8 cellular contexts compared by ENCODE assay signal in the genomic region with DNA sequence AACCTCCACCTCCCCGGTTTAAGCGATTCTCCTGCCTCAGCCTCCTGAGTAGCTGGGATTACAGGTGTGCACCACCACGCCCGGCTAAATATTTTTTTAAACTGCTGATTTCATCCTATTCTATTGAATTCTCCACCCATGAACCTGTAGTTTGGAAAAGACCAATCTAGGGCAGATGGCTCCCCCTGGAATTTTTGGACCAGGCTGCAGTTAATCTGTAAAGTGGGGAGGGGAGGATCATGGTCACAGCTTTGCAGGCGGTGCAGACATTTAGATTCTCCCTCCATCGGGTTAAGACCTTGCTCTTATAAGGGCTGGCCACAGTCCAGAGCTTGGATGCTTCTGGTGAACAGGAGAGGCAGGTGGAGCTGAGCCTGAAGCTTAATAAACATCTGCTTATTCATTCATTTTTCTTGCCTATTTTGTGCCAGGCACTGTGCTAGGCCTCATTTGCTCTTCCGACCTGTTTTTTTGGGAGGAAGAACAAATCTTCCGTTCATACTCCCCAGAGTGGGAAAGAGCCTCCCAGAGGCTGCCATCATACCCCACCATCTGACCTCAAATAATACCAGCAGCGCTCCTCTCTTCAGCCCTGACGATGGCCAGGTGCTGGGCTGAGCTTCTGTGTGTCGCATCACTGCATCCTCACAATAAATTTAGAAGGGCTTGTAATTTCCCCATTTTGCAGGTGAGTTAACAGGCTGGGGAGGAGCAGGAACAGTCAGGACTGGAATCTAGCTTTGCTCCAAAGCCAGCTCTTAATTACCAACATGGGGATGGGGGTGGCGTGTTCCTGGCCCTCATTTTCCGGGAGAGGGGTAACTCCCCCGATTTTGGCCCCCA. TPM values are rescaled to one million over a fixed set of nuclear protein-coding genes. Genes with fewer than 3 reads are reported as not detected.
DNase-seq lines count a peak whose midpoint lies in the region; ATAC-seq, FAIRE-seq and TF ChIP-seq lines count a peak whose summit lies in the region.

No MANE protein-coding gene starts in this region.

- POLR2A ChIA-PET in AG04450 (lab: Yijun Ruan, JAX): interaction anchor here (0.8 to 1.0 kb wide), 2 partner anchors 11 to 12 kb away, joined by 3 read pairs; no protein-coding TSS in a partner anchor

- no peak for FAIRE-seq in astrocyte (lab: Jason Lieb, UNC)

- H3K4me3 ChIP-seq in AG04450 (ENCODE audit: low read depth, low read length) (peak overlapping the region; percentile 79), H7 (ENCODE audit: insufficient read depth, low read depth, low read length) (peak overlapping the region; percentile 81), astrocyte (ENCODE audit: insufficient read depth, low read depth, low read length) (peak overlapping the region; percentile 75), mesodermal cell (ENCODE audit: extremely low read depth, insufficient read depth, low read length, poor library complexity, severe bottlenecking) (peak overlapping the region; percentile 70)

- no peak for ATAC-seq in HG03095 (IDR thresholded peaks at IDR 0.05; ENCODE audit: unreplicated experiment)

- peaks cover 20% of the 10 kb centered on the region for H4K20me1 ChIP-seq in astrocyte (ENCODE audit: insufficient read depth, low read length)

- DNase-seq in AG04450 (ENCODE audit: low read depth, low spot score) (no peak), H7 (peak; percentile 66), astrocyte (ENCODE audit: low read depth) (no peak), GM10266 (ENCODE audit: extremely low spot score) (no peak), GM19240 (ENCODE audit: insufficient read length, low spot score) (no peak), iPS-NIHi7 (ENCODE audit: extremely low spot score) (no peak)

- H3K27me3 ChIP-seq in AG04450 (ENCODE audit: control insufficient read depth, insufficient read depth, low read length): no peaks in the 10 kb centered on the region
- H3K27me3 ChIP-seq in H7 (ENCODE audit: control insufficient read depth, insufficient read depth, low read length): no peaks in the 10 kb centered on the region
- H3K27me3 ChIP-seq in astrocyte (ENCODE audit: insufficient read depth, low read length): no peaks in the 10 kb centered on the region

- TF ChIP-seq CTCF in AG04450 (IDR thresholded peaks at IDR 0.05; ENCODE audit: low read depth, low read length): no peak
- no peak for TF ChIP-seq CTCF in astrocyte (IDR thresholded peaks at IDR 0.05; ENCODE audit: insufficient read depth, low read depth, low read length)
- TF ChIP-seq CTCF in GM10266 (IDR thresholded peaks at IDR 0.05; ENCODE audit: control insufficient read depth, insufficient read depth, low read depth, missing control alignments): no peak

- no peaks in the 10 kb centered on the region for H3K27me3 Mint-ChIP-seq in astrocyte (ENCODE audit: low read depth, unreplicated experiment)

- CTCF ChIA-PET in AG04450 (lab: Charles Lee): interaction anchor here (1.0 to 2.1 kb wide), 4 partner anchors 8 to 179 kb away, joined by 4 to 8 read pairs (median 6); no protein-coding TSS in a partner anchor

- H3K27ac ChIP-seq in AG04450 (ENCODE audit: low read depth, low read length) (peak overlapping the region; percentile 2), astrocyte (ENCODE audit: low read depth, low read length) (no peak overlapping the region), mesodermal cell (ENCODE audit: low read depth, low read length, severe bottlenecking) (peak overlapping the region; percentile 64)

- H3K4me1 Mint-ChIP-seq in astrocyte (ENCODE audit: low read depth, unreplicated experiment): peaks cover 13% of the 10 kb centered on the region

- peaks cover 10% of the 10 kb centered on the region for H3K36me3 ChIP-seq in H7 (replicated peaks; ENCODE audit: control insufficient read depth, insufficient read depth, low read length)
- H3K36me3 ChIP-seq in astrocyte (ENCODE audit: insufficient read depth, low read length): peaks cover 9% of the 10 kb centered on the region
- peaks cover 39% of the 10 kb centered on the region for H3K36me3 ChIP-seq in mesodermal cell (ENCODE audit: control insufficient read depth, insufficient read depth, low read length)

- H3K9me3 ChIP-seq in AG04450 (ENCODE audit: control insufficient read depth, insufficient read depth, low read length): no peaks in the 10 kb centered on the region; the same call in 1 of the 2 replicates
- H3K9me3 ChIP-seq in astrocyte (ENCODE audit: insufficient read depth, low read depth, low read length): no peaks in the 10 kb centered on the region
- no peaks in the 10 kb centered on the region for H3K9me3 ChIP-seq in mesodermal cell (ENCODE audit: control insufficient read depth, low read length)

- H2AFZ ChIP-seq in astrocyte (ENCODE audit: low read depth, low read length): peak overlapping the region; percentile 85

- H3K4me3 Mint-ChIP-seq in astrocyte (ENCODE audit: unreplicated experiment): peak overlapping the region; percentile 86

- H3K36me3 Mint-ChIP-seq in astrocyte (ENCODE audit: low read depth, unreplicated experiment): peaks cover 14% of the 10 kb centered on the region

- peak overlapping the region; percentile 85 for H3K9ac ChIP-seq in astrocyte (ENCODE audit: low read length)

- H3K79me2 ChIP-seq in astrocyte (ENCODE audit: insufficient read depth, low read length): peaks cover 44% of the 10 kb centered on the region

- peaks cover 31% of the 10 kb centered on the region for H3K4me1 ChIP-seq in astrocyte (ENCODE audit: insufficient read depth, low read length)
- peaks cover 18% of the 10 kb centered on the region for H3K4me1 ChIP-seq in mesodermal cell (ENCODE audit: control insufficient read depth, insufficient read depth, low read length, poor library complexity, severe bottlenecking)

- H3K9me3 Mint-ChIP-seq in astrocyte (ENCODE audit: unreplicated experiment): no peaks in the 10 kb centered on the region

- WGBS in mesodermal cell (ENCODE audit: insufficient coverage in 2 of 2), 2 experiments: 54 to 67% methylated on average over 6 to 7 of the region's 14 CpGs

- peak overlapping the region; percentile 47 for H3K27ac Mint-ChIP-seq in astrocyte (ENCODE audit: unreplicated experiment)

- peak overlapping the region; percentile 96 for H3K4me2 ChIP-seq in astrocyte (ENCODE audit: low read length)

RNA-seq across cellular contexts. Expression of gene CCDC106, which starts 0.9 kb away (rescaled TPM):
- polyA plus RNA-seq in AG04450 (2011; rRNA removed): 6.2 and 8.7 TPM in 2 replicates
- 4.0 and 7.8 TPM in 2 replicates for polyA minus RNA-seq in AG04450 (2011; rRNA and poly(A)+ RNA removed)
- 13.2 and 14.4 TPM in 2 replicates for total RNA-seq in H7 (2014; rRNA removed; shearing (Covaris generic))
- total RNA-seq in astrocyte: 12.2 and 12.8 TPM in 2 replicates
- polyA plus RNA-seq in mesodermal cell (2013, experiment 1 of 2): 16.0 TPM
- 13.4 TPM for polyA plus RNA-seq in mesodermal cell (2013, experiment 2 of 2)

RNA-seq across cellular contexts. Expression of gene ZNF581, which starts 3.7 kb away (rescaled TPM):
- 19.1 and 22.9 TPM in 2 replicates for polyA plus RNA-seq in AG04450 (2011; rRNA removed)
- 24.8 and 31.8 TPM in 2 replicates for polyA minus RNA-seq in AG04450 (2011; rRNA and poly(A)+ RNA removed)
- 64.7 and 67.0 TPM in 2 replicates for total RNA-seq in H7 (2014; rRNA removed; shearing (Covaris generic))
- total RNA-seq in astrocyte: 28.4 and 30.0 TPM in 2 replicates
- 55.6 TPM for polyA plus RNA-seq in mesodermal cell (2013, experiment 1 of 2)
- 47.0 TPM for polyA plus RNA-seq in mesodermal cell (2013, experiment 2 of 2)

RNA-seq across cellular contexts. Expression of gene ZNF580, which starts 6.3 kb away (rescaled TPM):
- polyA plus RNA-seq in AG04450 (2011; rRNA removed): 7.3 and 14.0 TPM in 2 replicates
- 7.4 and 9.0 TPM in 2 replicates for polyA minus RNA-seq in AG04450 (2011; rRNA and poly(A)+ RNA removed)
- total RNA-seq in H7 (2014; rRNA removed; shearing (Covaris generic)): 16.0 and 25.0 TPM in 2 replicates
- 35.8 and 36.6 TPM in 2 replicates for total RNA-seq in astrocyte
- polyA plus RNA-seq in mesodermal cell (2013, experiment 1 of 2): 37.5 TPM
- polyA plus RNA-seq in mesodermal cell (2013, experiment 2 of 2): 29.0 TPM

RNA-seq across cellular contexts. Expression of gene U2AF2, which starts 7.7 kb away (rescaled TPM):
- 90.7 and 130 TPM in 2 replicates for polyA plus RNA-seq in AG04450 (2011; rRNA removed)
- 74.9 and 119 TPM in 2 replicates for polyA minus RNA-seq in AG04450 (2011; rRNA and poly(A)+ RNA removed)
- total RNA-seq in H7 (2014; rRNA removed; shearing (Covaris generic)): 231 and 289 TPM in 2 replicates
- 183 and 194 TPM in 2 replicates for total RNA-seq in astrocyte
- 145 TPM for polyA plus RNA-seq in mesodermal cell (2013, experiment 1 of 2)
- polyA plus RNA-seq in mesodermal cell (2013, experiment 2 of 2): 128 TPM

RNA-seq across cellular contexts. Expression of gene ZNF784, which starts 22.7 kb away (rescaled TPM):
- 1.9 and 2.8 TPM in 2 replicates for polyA plus RNA-seq in AG04450 (2011; rRNA removed)
- polyA minus RNA-seq in AG04450 (2011; rRNA and poly(A)+ RNA removed): 3.0 and 3.2 TPM in 2 replicates
- 9.8 and 12.5 TPM in 2 replicates for total RNA-seq in H7 (2014; rRNA removed; shearing (Covaris generic))
- total RNA-seq in astrocyte: 5.0 and 5.3 TPM in 2 replicates
- 7.0 TPM for polyA plus RNA-seq in mesodermal cell (2013, experiment 1 of 2)
- 5.4 TPM for polyA plus RNA-seq in mesodermal cell (2013, experiment 2 of 2)
